27 cellular contexts compared by ENCODE assay signal in genomic region chr2:63785096-63785495, GRCh38.
"Had no signal": no experiment of that assay in that cellular context is flagged by ENCODE, and none has a peak within 500 bp of the region (broad histone marks: within the 10 kb centered on the region; RNA-seq: fewer than 3 reads in every experiment).

No MANE protein-coding gene starts in this region.

- H3K27ac ChIP-seq: ascending aorta, body of pancreas, VCaP had no signal

- H3K36me3 ChIP-seq: ascending aorta had no signal

- H3K9me3 Mint-ChIP-seq: activated naive CD4-positive, alpha-beta T cell treated with anti-CD3 and anti-CD28 coated beads, Interleukin-2, amount 50 U/mL, for 24 hours; activated T-cell treated with anti-CD3 and anti-CD28 coated beads, Interleukin-2, amount 50 U/mL, for 72 hours; activated T-helper 2 cell treated with anti-CD3 and anti-CD28 coated beads, Interferon-gamma antibody, Interleukin-2, Interleukin-4, amounts not matched to agents 10 μg/mL and 5 μg/mL and 100 μg/mL, durations not matched to agents 14 hours and 24 hours and 36 hours had no signal

- H3K9ac ChIP-seq: SK-N-SH had no signal

- H3K9me3 ChIP-seq: ascending aorta, body of pancreas, SK-N-SH had no signal

- H3K4me3 Mint-ChIP-seq: activated CD4-positive, alpha-beta memory T cell treated with anti-CD3 and anti-CD28 coated beads, Interleukin-2, amount 10 ng/mL, durations not matched to agents 7 days and 5 days; activated CD4-positive, alpha-beta T cell treated with anti-CD3 and anti-CD28 coated beads for 36 hours; activated naive CD4-positive, alpha-beta T cell treated with anti-CD3 and anti-CD28 coated beads, Interleukin-2, amount 50 U/mL, for 24 hours; activated T-cell treated with anti-CD3 and anti-CD28 coated beads, Interleukin-2, amount 50 U/mL, for 72 hours had no signal

- H3K4me3 ChIP-seq: ascending aorta, body of pancreas had no signal

- H3K9me2 ChIP-seq: SK-N-SH had no signal

- H3K4me1 Mint-ChIP-seq: activated CD4-positive, alpha-beta memory T cell treated with anti-CD3 and anti-CD28 coated beads, Interleukin-2, amount 10 ng/mL, durations not matched to agents 7 days and 5 days; activated naive CD4-positive, alpha-beta T cell treated with anti-CD3 and anti-CD28 coated beads, Interleukin-2, amount 50 U/mL, for 24 hours had no signal

- H3K4me1 ChIP-seq: body of pancreas had no signal

- H3K27ac Mint-ChIP-seq: activated CD4-positive, alpha-beta memory T cell treated with anti-CD3 and anti-CD28 coated beads, Interleukin-2, amount 10 ng/mL, durations not matched to agents 7 days and 5 days; activated CD4-positive, alpha-beta T cell treated with anti-CD3 and anti-CD28 coated beads for 36 hours; activated naive CD4-positive, alpha-beta T cell treated with anti-CD3 and anti-CD28 coated beads, Interleukin-2, amount 50 U/mL, for 24 hours; activated T-cell treated with anti-CD3 and anti-CD28 coated beads, Interleukin-2, amount 50 U/mL, for 72 hours; activated T-helper 2 cell treated with anti-CD3 and anti-CD28 coated beads, Interferon-gamma antibody, Interleukin-2, Interleukin-4, amounts not matched to agents 10 μg/mL and 5 μg/mL and 100 μg/mL, durations not matched to agents 14 hours and 24 hours and 36 hours had no signal

- ATAC-seq: activated CD4-positive, alpha-beta T cell treated with anti-CD3 and anti-CD28 coated beads for 36 hours; activated T-cell treated with anti-CD3 and anti-CD28 coated beads, Interleukin-2, amount 50 U/mL, for 72 hours; body of pancreas; Panc1; Right ventricle myocardium inferior had no signal

- DNase-seq: activated CD4-positive, alpha-beta memory T cell treated with anti-CD3 and anti-CD28 coated beads, Interleukin-2, amount 10 ng/mL, durations not matched to agents 7 days and 5 days; activated CD4-positive, alpha-beta T cell treated with anti-CD3 and anti-CD28 coated beads for 36 hours; activated CD4-positive, alpha-beta T cell treated with anti-CD3 and anti-CD28 coated beads, Interleukin-2, amount 50 U/mL, for 1 hour; activated CD8-positive, alpha-beta memory T cell treated with anti-CD3 and anti-CD28 coated beads, Interleukin-2, amount 50 U/mL, for 4 hours; activated gamma-delta T cell treated with Interleukin-2 at 50 U/mL for 16 hours; activated T-cell treated with anti-CD3 and anti-CD28 coated beads, Interleukin-2, amount 50 U/mL, for 72 hours; amniotic stem cell; body of pancreas; central memory CD4-positive, alpha-beta T cell; KG1; NCI-H1092; NCI-H1417; NCI-H1930; NCI-H2171; NCI-H2227 treated with DMSO at 0.1 percent for 48 hours; NCI-H446 treated with DMSO at 0.1 percent for 48 hours; NCI-H524 treated with DMSO at 0.1 percent for 48 hours; NCI-H748 treated with DMSO at 0.1 percent for 48 hours; RPMI8226; SK-N-SH; T-helper 1 cell had no signal

- H3K27me3 Mint-ChIP-seq: activated CD4-positive, alpha-beta T cell treated with anti-CD3 and anti-CD28 coated beads for 36 hours; activated naive CD4-positive, alpha-beta T cell treated with anti-CD3 and anti-CD28 coated beads, Interleukin-2, amount 50 U/mL, for 24 hours had no signal

- H3K36me3 Mint-ChIP-seq: activated naive CD4-positive, alpha-beta T cell treated with anti-CD3 and anti-CD28 coated beads, Interleukin-2, amount 50 U/mL, for 24 hours had no signal

- H3K27me3 ChIP-seq: ascending aorta, body of pancreas had no signal

- H3K4me2 ChIP-seq: SK-N-SH had no signal
